Comparison of ENCODE assay signal across 14 cellular contexts in the genomic region with DNA sequence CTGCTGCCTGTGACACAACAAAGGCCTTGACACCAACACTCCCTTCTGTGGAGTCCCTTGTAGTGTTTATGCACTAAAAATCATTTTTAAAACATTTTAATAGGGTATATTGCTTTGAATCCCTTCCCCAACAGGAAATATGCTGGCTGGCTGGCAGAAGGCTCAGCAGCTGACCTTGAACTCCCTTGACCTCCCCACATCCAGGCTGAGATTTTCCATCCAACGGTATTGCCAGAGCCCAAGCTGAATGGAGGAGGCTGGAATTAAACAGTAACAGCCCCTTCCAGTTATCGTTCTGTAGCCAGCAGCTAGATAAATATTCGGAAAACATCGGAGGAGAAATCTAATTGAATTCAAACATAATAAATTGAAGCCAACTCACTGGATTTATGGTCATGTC. TPM values are rescaled to one million over a fixed set of nuclear protein-coding genes. Genes with fewer than 3 reads are reported as not detected.
"Had no signal": no experiment of that assay in that cellular context is flagged by ENCODE, and none has a peak within 500 bp of the region (broad histone marks: within the 10 kb centered on the region; RNA-seq: fewer than 3 reads in every experiment).

No MANE protein-coding gene starts in this region.

RNA-seq across cellular contexts. Expression of a gene that starts 44.0 kb away (rescaled TPM):
- total RNA-seq: activated CD4-positive, alpha-beta T cell treated with anti-CD3 and anti-CD28 coated beads for 36 hours; activated CD8-positive, alpha-beta T cell treated with anti-CD3 and anti-CD28 coated beads, Interleukin-2, amount 10 ng/mL, durations not matched to agents 7 days and 5 days; activated T-helper 2 cell treated with anti-CD3 and anti-CD28 coated beads, Interferon-gamma antibody, Interleukin-2, Interleukin-4, amounts not matched to agents 10 μg/mL and 5 μg/mL and 100 μg/mL, durations not matched to agents 14 hours and 24 hours and 36 hours; ascending aorta; T-cell; T-helper 17 cell; WTC11 had no signal

RNA-seq across cellular contexts. Expression of a gene that starts 46.2 kb away (rescaled TPM):
- total RNA-seq: activated CD4-positive, alpha-beta memory T cell treated with anti-CD3 and anti-CD28 coated beads, Interleukin-2, amount 10 ng/mL, durations not matched to agents 7 days and 5 days; activated CD4-positive, alpha-beta T cell treated with anti-CD3 and anti-CD28 coated beads for 36 hours; activated CD4-positive, alpha-beta T cell treated with anti-CD3 and anti-CD28 coated beads, Interleukin-2, amount 10 ng/mL, durations not matched to agents 7 days and 5 days; activated CD8-positive, alpha-beta memory T cell treated with anti-CD3 and anti-CD28 coated beads, Interleukin-2, amount 10 ng/mL, durations not matched to agents 7 days and 5 days; activated CD8-positive, alpha-beta T cell treated with anti-CD3 and anti-CD28 coated beads, Interleukin-2, amount 10 ng/mL, durations not matched to agents 7 days and 5 days; activated naive CD8-positive, alpha-beta T cell treated with anti-CD3 and anti-CD28 coated beads, Interleukin-2, amount 10 ng/mL, durations not matched to agents 7 days and 5 days; activated T-helper 2 cell treated with anti-CD3 and anti-CD28 coated beads, Interferon-gamma antibody, Interleukin-2, Interleukin-4, amounts not matched to agents 10 μg/mL and 5 μg/mL and 100 μg/mL, durations not matched to agents 14 hours and 24 hours and 36 hours; ascending aorta; bronchial epithelial cell; T-cell; T-helper 1 cell treated with Interleukin-12 subunit alpha and Interleukin-12 subunit beta and Interleukin-4 antibody, amounts not matched to agents 30 ng/mL and 1 ng/mL, for 36 hours; T-helper 17 cell; T-helper 2 cell treated with Interferon-gamma antibody and Interleukin-4, amounts not matched to agents 100 ng/mL and 5 ng/mL, for 36 hours; WTC11 had no signal
